ENCODE assay signal across 16 cellular contexts in genomic region chr3:64088408-64089136, GRCh38.
A peak's percentile ranks its signal among the peaks of the same experiment; 100 is the strongest.
DNase-seq lines count a peak whose midpoint lies in the region; ATAC-seq, FAIRE-seq and TF ChIP-seq lines count a peak whose summit lies in the region.
"Had no signal": no experiment of that assay in that cellular context is flagged by ENCODE, and none has a peak within 500 bp of the region (broad histone marks: within the 10 kb centered on the region; RNA-seq: fewer than 3 reads in every experiment).

No MANE protein-coding gene starts in this region.

- ATAC-seq in Right ventricle myocardium inferior, result peak; percentile 34
- no peak for ATAC-seq in GM18870 (IDR thresholded peaks at IDR 0.05; ENCODE audit: unreplicated experiment)
- ATAC-seq in HG03025 (IDR thresholded peaks at IDR 0.05; ENCODE audit: low FRiP score, unreplicated experiment), result no peak
- ATAC-seq: foreskin keratinocyte; GM12878; stimulated activated naive B cell treated with anti-CD40 and anti-IgM and Interleukin-4, amounts not matched to agents 10 μg/mL and 1 μg/mL and 100 μg/mL, for 72 hours had no signal

- intact Hi-C loops in Right ventricle myocardium inferior (cut with DNase I) (no loop called here), cardiac septum (cut with DNase I) (no loop called here), uterus (cut with DNase I; ENCODE audit: low total_unique reads) (no loop called here)

- H3K27me3 ChIP-seq in uterus, result no peaks in the 10 kb centered on the region
- H3K27me3 ChIP-seq: foreskin keratinocyte had no signal

- peak; percentile 89 for FAIRE-seq in RCC 7860 (lab: Jason Lieb, UNC)
- FAIRE-seq: GM12878 had no signal

- TF ChIP-seq CTCF in uterus (IDR thresholded peaks at IDR 0.05), result no peak

- no peaks in the 10 kb centered on the region for H3K36me3 ChIP-seq in uterus

- H3K4me1 ChIP-seq in uterus, result no peaks in the 10 kb centered on the region

- no peak for TF ChIP-seq POLR2A in uterus (IDR thresholded peaks at IDR 0.05)

- peak overlapping the region; percentile 36 to 53 for H3K27ac ChIP-seq in uterus
- H3K27ac ChIP-seq: foreskin keratinocyte, RWPE1 had no signal

- H3K4me3 ChIP-seq in uterus, result no peak overlapping the region
- H3K4me3 ChIP-seq: GM12878 had no signal

- H3K9me3 ChIP-seq in uterus, result no peaks in the 10 kb centered on the region

- no peak for DNase-seq in Right ventricle myocardium inferior (ENCODE audit: missing footprints)
- no peak for DNase-seq in cardiac septum (ENCODE audit: low spot score)
- peak; percentile 77 for DNase-seq in RCC 7860 (ENCODE audit: low spot score)
- peak; percentile 85 for DNase-seq in kidney glomerular epithelial cell (lab: John Stamatoyannopoulos, UW)
- no peak for DNase-seq in uterus
- DNase-seq in dermis blood vessel endothelial cell, result no peak
- DNase-seq: naive B cell; NCI-H187; NCI-H774; stimulated activated naive B cell treated with anti-CD40 and anti-IgM and Interleukin-4, amounts not matched to agents 10 μg/mL and 1 μg/mL and 100 μg/mL, for 72 hours; T-helper 1 cell had no signal

Comparison
In these comparisons a context has a peak if more than half of its experiments do, and no peak if none do; other contexts are left out.
1. DNase-seq: peak in RCC 7860 (single experiment) and kidney glomerular epithelial cell (single experiment); none in Right ventricle myocardium inferior (single experiment), cardiac septum (single experiment), uterus (0 of 2) and dermis blood vessel endothelial cell (single experiment).